Comparison of ENCODE assay signal across 26 cellular contexts in genomic region chr2:212683346-212683745, GRCh38.
DNase-seq lines count a peak whose midpoint lies in the region; ATAC-seq and TF ChIP-seq lines count a peak whose summit lies in the region.
"Had no signal": no experiment of that assay in that cellular context is flagged by ENCODE, and none has a peak within 500 bp of the region (broad histone marks: within the 10 kb centered on the region; RNA-seq: fewer than 3 reads in every experiment).

No MANE protein-coding gene starts in this region.

- H2AFZ ChIP-seq in PC-3 (ENCODE audit: low read length) = no peak overlapping the region

- 52 to 70% (median 67%) methylated on average over 2 of the region's 2 CpGs for WGBS in stomach, 5 donors
- 35 to 67% methylated on average over 2 of the region's 2 CpGs for WGBS in gastroesophageal sphincter (ENCODE audit: low coverage in 1 of 2), 2 donors

- no peaks in the 10 kb centered on the region for H3F3A ChIP-seq in PC-3 (ENCODE audit: low read length, unreplicated experiment)

- H3K4me1 ChIP-seq in PC-3 (ENCODE audit: insufficient read depth, low read length) (peaks cover 9% of the 10 kb centered on the region; the same call in 1 of the 2 replicates), stomach (no peaks in the 10 kb centered on the region), gastroesophageal sphincter (peaks cover 0 to 9% (median 0%) of the 10 kb centered on the region in 3 donors)
- H3K4me1 ChIP-seq: BE2C, prostate gland, suprapubic skin had no signal

- no peak for TF ChIP-seq POLR2A in stomach (IDR thresholded peaks at IDR 0.05)
- TF ChIP-seq POLR2A in gastroesophageal sphincter (IDR thresholded peaks at IDR 0.05) = no peak

- no peak overlapping the region for H3K9ac ChIP-seq in PC-3 (ENCODE audit: low read length)

- H3K4me3 ChIP-seq in PC-3 (ENCODE audit: low read length) = no peak overlapping the region
- H3K4me3 ChIP-seq in stomach = no peak overlapping the region
- H3K4me3 ChIP-seq in gastroesophageal sphincter = no peak overlapping the region
- H3K4me3 ChIP-seq: prostate gland, spleen, suprapubic skin had no signal

- CTCF ChIA-PET in PC-3 (lab: Charles Lee) = no interaction called here

- no peak overlapping the region for H3K4me2 ChIP-seq in PC-3 (ENCODE audit: low read length)

- H3K27ac ChIP-seq in PC-3 (ENCODE audit: low read length) (no peak overlapping the region), stomach (no peak overlapping the region), gastroesophageal sphincter (no peak overlapping the region)
- H3K27ac ChIP-seq: prostate gland, spleen, suprapubic skin had no signal

- TF ChIP-seq CTCF in PC-3 (conservative IDR thresholded peaks at IDR 0.05; ENCODE audit: low read depth, low read length) (no peak), stomach (IDR thresholded peaks at IDR 0.05) (no peak), gastroesophageal sphincter (IDR thresholded peaks at IDR 0.05) (no peak)

- intact Hi-C loops in PC-3 (cut with micrococcal nuclease) = no loop called here
- intact Hi-C loops in stomach (cut with DNase I; ENCODE audit: low total_unique reads) = no loop called here

- POLR2A ChIA-PET in PC-3 (lab: Charles Lee; ENCODE audit: unreplicated experiment) = no interaction called here

- H3K9me3 ChIP-seq in PC-3 (ENCODE audit: low read length) (no peaks in the 10 kb centered on the region), stomach (no peaks in the 10 kb centered on the region), gastroesophageal sphincter (no peaks in the 10 kb centered on the region)
- H3K9me3 ChIP-seq: BE2C, prostate gland, spleen, suprapubic skin had no signal

- H3K79me2 ChIP-seq in PC-3 (ENCODE audit: low read length) = no peaks in the 10 kb centered on the region

- no TSS peak for BruUV-seq in PC-3 (replicated peaks; lab: Mats Ljungman, UMichigan)

- H3K27me3 ChIP-seq in PC-3 (ENCODE audit: low read length) = no peaks in the 10 kb centered on the region
- H3K27me3 ChIP-seq in stomach = no peaks in the 10 kb centered on the region
- H3K27me3 ChIP-seq in gastroesophageal sphincter = no peaks in the 10 kb centered on the region
- H3K27me3 ChIP-seq: spleen, suprapubic skin had no signal

- ATAC-seq in PC-3 = peak; percentile 72
- no peak for ATAC-seq in gastroesophageal sphincter
- no peak for ATAC-seq in GM18868 (IDR thresholded peaks at IDR 0.05; ENCODE audit: unreplicated experiment)
- ATAC-seq: esophagus mucosa had no signal

- H3K9me2 ChIP-seq in PC-3 (replicated peaks; ENCODE audit: low read length) = no peaks in the 10 kb centered on the region

- H4K20me1 ChIP-seq in PC-3 (ENCODE audit: low read length) = no peaks in the 10 kb centered on the region

- TF ChIP-seq EP300 in stomach (IDR thresholded peaks at IDR 0.05) (no peak), gastroesophageal sphincter (IDR thresholded peaks at IDR 0.05) (no peak)

- DNase-seq in GM03348 (ENCODE audit: low spot score) (peak; percentile 29), PC-3 (peak; percentile 27), dermis blood vessel endothelial cell (peak; percentile 5), renal cortical epithelial cell (ENCODE audit: low read depth) (peak; percentile 44), stomach (no peak), AG20443 (ENCODE audit: low spot score) (no peak)
- DNase-seq: activated CD4-positive, alpha-beta memory T cell treated with anti-CD3 and anti-CD28 coated beads, Interleukin-2, amount 10 ng/mL, durations not matched to agents 7 days and 5 days; activated naive CD4-positive, alpha-beta T cell treated with Interleukin-2 at 50 U/mL for 16 hours; activated T-cell treated with anti-CD3 and anti-CD28 coated beads, Interleukin-2, amount 50 U/mL, for 1 hour; BE2C; GOT3; hypothalamus; kidney glomerular epithelial cell; midbrain; NCI-H1048; NCI-H2081; NCI-H524; nephron progenitor cell; SHP77; spleen; stimulated activated CD8-positive, alpha-beta memory T cell treated with anti-CD3 and anti-CD28 coated beads, Interleukin-4, amount 100 ng/mL, for 48 hours had no signal

- no peaks in the 10 kb centered on the region for H3K36me3 ChIP-seq in PC-3 (ENCODE audit: low read depth, low read length)
- no peaks in the 10 kb centered on the region for H3K36me3 ChIP-seq in stomach
- H3K36me3 ChIP-seq in gastroesophageal sphincter = no peaks in the 10 kb centered on the region
- H3K36me3 ChIP-seq: BE2C, prostate gland, spleen, suprapubic skin had no signal

Comparison
In these comparisons a context has a peak if more than half of its experiments do, and no peak if none do; other contexts are left out.
1. DNase-seq: peak in GM03348 (single experiment), PC-3 (single experiment), dermis blood vessel endothelial cell (single experiment) and renal cortical epithelial cell (single experiment); none in stomach (single experiment) and AG20443 (single experiment).